ENCODE assay signal across 22 cellular contexts in the genomic region with DNA sequence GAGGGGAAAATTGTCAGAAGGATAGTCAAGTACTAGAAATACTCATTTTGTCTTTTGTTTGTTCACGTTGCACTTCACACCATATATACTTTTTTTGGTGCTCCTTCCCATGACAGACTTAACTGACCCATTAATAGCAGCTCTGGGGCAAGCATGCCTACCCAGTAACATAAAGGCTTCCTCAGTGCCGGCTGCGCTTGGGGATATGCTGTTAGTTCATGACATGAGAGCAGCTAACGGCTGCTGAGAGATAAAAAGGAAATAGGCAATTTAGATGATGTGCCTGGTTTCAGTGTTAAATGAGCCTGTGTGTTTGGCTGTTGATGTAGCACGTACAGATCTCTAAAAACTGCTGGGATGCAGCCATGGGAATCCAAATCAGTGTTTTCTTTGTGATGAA.
"Had no signal": no experiment of that assay in that cellular context is flagged by ENCODE, and none has a peak within 500 bp of the region (broad histone marks: within the 10 kb centered on the region; RNA-seq: fewer than 3 reads in every experiment).

No MANE protein-coding gene starts in this region.

- H3K4me3 ChIP-seq: esophagus muscularis mucosa, gastroesophageal sphincter, left lung, lung, psoas muscle, spleen, stomach, thoracic aorta, transverse colon had no signal

- H3K36me3 Mint-ChIP-seq: naive B cell had no signal

- H3K4me1 Mint-ChIP-seq: naive B cell, nephron had no signal

- H3K27me3 Mint-ChIP-seq: naive B cell had no signal

- H3K36me3 ChIP-seq: thoracic aorta had no signal

- H3K4me1 ChIP-seq: left lung, psoas muscle, spleen, stomach, transverse colon had no signal

- H3K4me3 Mint-ChIP-seq: naive B cell, nephron had no signal

- H3K27ac ChIP-seq: epithelial cell of prostate, esophagus muscularis mucosa, gastroesophageal sphincter, left lung, psoas muscle, spleen, stomach, thoracic aorta, transverse colon had no signal

- H3K27me3 ChIP-seq: esophagus muscularis mucosa, gastroesophageal sphincter, left lung, spleen, stomach, transverse colon had no signal

- H3K9me3 ChIP-seq: esophagus muscularis mucosa, gastroesophageal sphincter, left lung, psoas muscle, spleen, stomach, thoracic aorta, transverse colon had no signal

- ATAC-seq: gastroesophageal sphincter, left lung, sciatic nerve had no signal

- H3K27ac Mint-ChIP-seq: nephron had no signal

- H3K9me3 Mint-ChIP-seq: naive B cell, nephron had no signal

- DNase-seq: effector memory CD4-positive, alpha-beta T cell; glutamatergic neuron; left lung; mesendoderm; naive B cell; psoas muscle; retina; spleen; stimulated activated CD4-positive, alpha-beta T cell treated with anti-CD3 and anti-CD28 coated beads, Interleukin-15, amount 100 ng/mL, for 24 hours; stimulated activated CD4-positive, alpha-beta T cell treated with anti-CD3 and anti-CD28 coated beads, Interleukin-1b, Interleukin-23, amount 100 ng/mL, for 48 hours; stimulated activated CD4-positive, alpha-beta T cell treated with anti-CD3 and anti-CD28 coated beads, Interleukin-4, amount 100 ng/mL, for 24 hours; stimulated activated naive CD4-positive, alpha-beta T cell; stomach; substantia nigra; transverse colon had no signal
